ENCODE assay signal across 21 cellular contexts in the genomic region with DNA sequence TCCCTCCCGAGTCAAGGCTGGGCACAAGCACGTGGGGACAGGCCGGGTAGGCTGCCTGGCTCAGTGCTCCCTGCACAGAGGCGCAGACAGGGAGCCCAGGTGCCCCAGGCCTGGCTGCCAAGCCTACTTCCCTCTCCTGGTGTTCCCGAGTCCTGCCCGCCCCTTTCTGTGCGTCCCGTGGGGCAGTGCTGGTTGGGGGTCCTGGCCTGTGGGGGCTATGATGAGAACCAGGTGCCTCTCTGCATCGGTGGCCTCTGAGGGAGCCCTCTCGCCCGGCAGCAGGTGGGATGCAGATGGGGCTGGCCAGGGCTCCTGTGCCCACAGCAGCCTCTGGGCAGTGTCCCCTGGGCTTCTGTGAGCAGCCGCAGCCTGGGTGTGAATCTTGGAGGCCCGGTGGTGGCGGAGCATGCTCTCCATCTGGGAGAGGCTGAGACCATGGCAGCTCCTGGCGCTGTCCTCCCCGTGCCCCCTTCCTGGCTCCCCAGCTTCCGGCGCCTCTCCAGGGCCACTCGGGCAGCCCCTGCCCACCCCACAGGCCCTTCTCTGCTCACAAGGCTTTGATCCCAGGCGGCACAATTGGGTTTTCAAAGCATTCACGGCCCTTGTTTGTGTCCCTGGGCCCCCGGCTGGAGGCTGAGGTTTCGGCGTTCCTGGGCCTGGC.
"Had no signal": no experiment of that assay in that cellular context is flagged by ENCODE, and none has a peak within 500 bp of the region (broad histone marks: within the 10 kb centered on the region; RNA-seq: fewer than 3 reads in every experiment).

No MANE protein-coding gene starts in this region.

- H3K4me3 Mint-ChIP-seq: activated B cell treated with CpG ODN at 0.5 μM for 24 hours; activated CD4-positive, alpha-beta memory T cell treated with anti-CD3 and anti-CD28 coated beads, Interleukin-2, amount 10 ng/mL, durations not matched to agents 7 days and 5 days; activated CD8-positive, alpha-beta memory T cell treated with anti-CD3 and anti-CD28 coated beads, Interleukin-2, amount 10 ng/mL, durations not matched to agents 7 days and 5 days; activated naive CD8-positive, alpha-beta T cell; nephron; stimulated activated naive CD8-positive, alpha-beta T cell treated with anti-CD3 and anti-CD28 coated beads, Interleukin-15, Interleukin-2, amounts not matched to agents 100 ng/mL and 50 ng/mL, for 24 hours had no signal

- H3K4me1 ChIP-seq: uterus had no signal

- H3K27me3 Mint-ChIP-seq: activated B cell treated with CpG ODN at 0.5 μM for 24 hours; activated CD4-positive, alpha-beta memory T cell treated with anti-CD3 and anti-CD28 coated beads, Interleukin-2, amount 10 ng/mL, durations not matched to agents 7 days and 5 days; activated CD8-positive, alpha-beta memory T cell treated with anti-CD3 and anti-CD28 coated beads, Interleukin-2, amount 10 ng/mL, durations not matched to agents 7 days and 5 days; activated naive CD8-positive, alpha-beta T cell; progenitor cell of endocrine pancreas; stimulated activated naive CD8-positive, alpha-beta T cell treated with anti-CD3 and anti-CD28 coated beads, Interleukin-15, Interleukin-2, amounts not matched to agents 100 ng/mL and 50 ng/mL, for 24 hours had no signal

- H3K36me3 Mint-ChIP-seq: activated naive CD8-positive, alpha-beta T cell had no signal

- H3K36me3 ChIP-seq: uterus had no signal

- H3K27ac Mint-ChIP-seq: activated B cell treated with CpG ODN at 0.5 μM for 24 hours; activated CD4-positive, alpha-beta memory T cell treated with anti-CD3 and anti-CD28 coated beads, Interleukin-2, amount 10 ng/mL, durations not matched to agents 7 days and 5 days; activated CD8-positive, alpha-beta memory T cell treated with anti-CD3 and anti-CD28 coated beads, Interleukin-2, amount 10 ng/mL, durations not matched to agents 7 days and 5 days; activated naive CD8-positive, alpha-beta T cell; nephron; progenitor cell of endocrine pancreas; stimulated activated naive CD8-positive, alpha-beta T cell treated with anti-CD3 and anti-CD28 coated beads, Interleukin-15, Interleukin-2, amounts not matched to agents 100 ng/mL and 50 ng/mL, for 24 hours had no signal

- H3K27ac ChIP-seq: esophagus muscularis mucosa, gastroesophageal sphincter, left lung, right atrium auricular region, tibial nerve, uterus had no signal

- DNase-seq: activated B cell treated with CpG ODN at 0.5 μM for 24 hours; activated CD4-positive, alpha-beta memory T cell treated with anti-CD3 and anti-CD28 coated beads, Interleukin-2, amount 10 ng/mL, durations not matched to agents 7 days and 5 days; activated CD4-positive, alpha-beta T cell treated with anti-CD3 and anti-CD28 coated beads for 48 hours; activated CD8-positive, alpha-beta memory T cell treated with anti-CD3 and anti-CD28 coated beads, Interleukin-2, amount 10 ng/mL, durations not matched to agents 7 days and 5 days; cerebellar nuclear complex; cortex of kidney; effector CD4-positive, alpha-beta T cell; heart left ventricle; left lung; mammary epithelial cell; midbrain; stimulated activated CD4-positive, alpha-beta T cell treated with anti-CD3 and anti-CD28 coated beads, Interleukin-2, amount 100 ng/mL, for 24 hours; uterus had no signal

- H3K27me3 ChIP-seq: esophagus muscularis mucosa, gastroesophageal sphincter, heart left ventricle, left lung, right atrium auricular region, tibial nerve, uterus had no signal

- H3K9me3 ChIP-seq: esophagus muscularis mucosa, gastroesophageal sphincter, heart left ventricle, left lung, right atrium auricular region, tibial nerve, uterus had no signal

- H3K9me3 Mint-ChIP-seq: activated B cell treated with CpG ODN at 0.5 μM for 24 hours; activated CD4-positive, alpha-beta memory T cell treated with anti-CD3 and anti-CD28 coated beads, Interleukin-2, amount 10 ng/mL, durations not matched to agents 7 days and 5 days; nephron; stimulated activated naive CD8-positive, alpha-beta T cell treated with anti-CD3 and anti-CD28 coated beads, Interleukin-15, Interleukin-2, amounts not matched to agents 100 ng/mL and 50 ng/mL, for 24 hours had no signal

- ATAC-seq: activated CD8-positive, alpha-beta memory T cell treated with anti-CD3 and anti-CD28 coated beads, Interleukin-2, amount 10 ng/mL, durations not matched to agents 7 days and 5 days; gastroesophageal sphincter; heart left ventricle had no signal

- H3K4me3 ChIP-seq: esophagus muscularis mucosa, gastroesophageal sphincter, heart left ventricle, left lung, right atrium auricular region, tibial nerve, uterus had no signal

- H3K4me1 Mint-ChIP-seq: activated B cell treated with CpG ODN at 0.5 μM for 24 hours had no signal
